Comparison of ENCODE assay signal across 20 cellular contexts in the genomic region with DNA sequence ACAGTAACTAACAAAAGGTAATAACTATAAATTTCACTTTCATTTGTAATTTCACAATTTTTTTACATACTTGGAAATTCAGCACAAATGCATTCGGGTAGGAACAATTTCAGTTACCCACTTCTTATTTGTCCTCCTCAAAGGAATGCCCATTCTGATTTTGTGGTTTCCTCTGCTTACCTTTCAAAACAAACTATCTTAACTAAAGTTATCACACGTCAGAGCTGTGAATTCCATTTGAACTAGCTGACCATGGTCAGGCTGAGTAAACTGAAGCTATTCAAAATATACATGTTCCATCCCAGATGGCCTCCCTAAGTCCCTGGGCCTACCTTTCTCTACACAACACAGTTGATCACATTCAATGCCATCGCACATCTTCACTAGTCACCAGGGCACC. TPM values are rescaled to one million over a fixed set of nuclear protein-coding genes. Genes with fewer than 3 reads are reported as not detected.
DNase-seq lines count a peak whose midpoint lies in the region; ATAC-seq, FAIRE-seq and TF ChIP-seq lines count a peak whose summit lies in the region.
"Had no signal": no experiment of that assay in that cellular context is flagged by ENCODE, and none has a peak within 500 bp of the region (broad histone marks: within the 10 kb centered on the region; RNA-seq: fewer than 3 reads in every experiment).

No MANE protein-coding gene starts in this region.

- H3K4me3 ChIP-seq in A549 (no peak overlapping the region), astrocyte (ENCODE audit: insufficient read depth, low read depth, low read length) (no peak overlapping the region), mesenchymal stem cell (ENCODE audit: insufficient read depth in 1 of 2, low read depth in 1 of 2, low read length in 2 of 2) (no peak overlapping the region)
- H3K4me3 ChIP-seq: GM12878, GM23338 had no signal

- POLR2A ChIA-PET in A549 (lab: Yijun Ruan, JAX) (no interaction called here), T-cell (lab: Charles Lee) (interaction anchor here in 1 of 2 donors (0.6 kb wide), 1 partner anchor 123 kb away, joined by 5 read pairs; no protein-coding TSS in a partner anchor)

- peaks cover 4% of the 10 kb centered on the region for H3K79me2 ChIP-seq in astrocyte (ENCODE audit: insufficient read depth, low read length)

- H3K18ac ChIP-seq in mesenchymal stem cell (ENCODE audit: low read depth in 1 of 2, low read length in 2 of 2): no peak overlapping the region

- H3K9me3 Mint-ChIP-seq in astrocyte (ENCODE audit: unreplicated experiment) (no peaks in the 10 kb centered on the region), T-cell (no peaks in the 10 kb centered on the region)
- H3K9me3 Mint-ChIP-seq: GM23338 had no signal

- H3K4me3 Mint-ChIP-seq in astrocyte (ENCODE audit: unreplicated experiment) (no peak overlapping the region), T-cell (no peak overlapping the region)
- H3K4me3 Mint-ChIP-seq: CD14-positive monocyte, GM23338 had no signal

- H2BK120ac ChIP-seq in mesenchymal stem cell (ENCODE audit: low read depth, low read length): no peak overlapping the region

- H3K27me3 Mint-ChIP-seq in astrocyte (ENCODE audit: low read depth, unreplicated experiment): no peaks in the 10 kb centered on the region
- peaks cover 0 to 13% of the 10 kb centered on the region in 2 donors for H3K27me3 Mint-ChIP-seq in T-cell

- peaks cover 2% of the 10 kb centered on the region for H3K4me1 Mint-ChIP-seq in astrocyte (ENCODE audit: low read depth, unreplicated experiment)
- H3K4me1 Mint-ChIP-seq in T-cell: peaks cover 11 to 19% (median 13%) of the 10 kb centered on the region in 3 donors

- no peak for TF ChIP-seq RAD21 in A549 (conservative IDR thresholded peaks at IDR 0.05 in 1 of 2, IDR thresholded peaks at IDR 0.05 in 1 of 2)

- no peaks in the 10 kb centered on the region for H4K20me1 ChIP-seq in astrocyte (ENCODE audit: insufficient read depth, low read length)

- DNase-seq in A549 (ENCODE audit: low read depth in 1 of 2, low spot score in 1 of 2) (no peak), GM12891 (ENCODE audit: insufficient read length, low spot score) (no peak), astrocyte (ENCODE audit: low read depth) (peak; percentile 51), mesenchymal stem cell (no peak), GM03348 (ENCODE audit: low spot score) (no peak), T-cell (no peak), NCI-H524 (lab: John Stamatoyannopoulos, UW) (no peak)
- DNase-seq: 8988T, ACHN, DMS53, H7, IMR-90, Kasumi-1, KBM-7 had no signal

- no peak for ATAC-seq in A549
- no peak for ATAC-seq in T-cell (replicated peaks in 1 of 4)
- ATAC-seq: GM12878, GM23338 had no signal

- H3K4me2 ChIP-seq in A549 (no peak overlapping the region), astrocyte (ENCODE audit: low read length) (no peak overlapping the region), mesenchymal stem cell (ENCODE audit: low read length, poor library complexity, severe bottlenecking) (peak overlapping the region; percentile 16)
- H3K4me2 ChIP-seq: GM23338 had no signal

- H2AFZ ChIP-seq in astrocyte (ENCODE audit: low read depth, low read length) (no peak overlapping the region), mesenchymal stem cell (ENCODE audit: low read depth, low read length) (no peak overlapping the region)
- H2AFZ ChIP-seq: GM23338 had no signal

- CTCF ChIA-PET in A549 (lab: Yijun Ruan, JAX): no interaction called here
- CTCF ChIA-PET in T-cell (lab: Charles Lee): interaction anchor here in 1 of 2 donors (1.7 kb wide), 1 partner anchor 11 kb away, joined by 4 read pairs; no protein-coding TSS in a partner anchor

- TF ChIP-seq CTCF in A549 (IDR thresholded peaks at IDR 0.05): no peak
- no peak for TF ChIP-seq CTCF in astrocyte (IDR thresholded peaks at IDR 0.05; ENCODE audit: insufficient read depth, low read depth, low read length)

- no peak overlapping the region for H4K91ac ChIP-seq in mesenchymal stem cell (ENCODE audit: low read length)

- H3K27me3 ChIP-seq in astrocyte (ENCODE audit: insufficient read depth, low read length) (no peaks in the 10 kb centered on the region), mesenchymal stem cell (ENCODE audit: control insufficient read depth in 1 of 2, insufficient read depth in 1 of 2, low read length in 2 of 2) (peaks cover 0 to 15% of the 10 kb centered on the region in 2 experiments)

- H3K27ac ChIP-seq in A549 (no peak overlapping the region), astrocyte (ENCODE audit: low read depth, low read length) (no peak overlapping the region), mesenchymal stem cell (ENCODE audit: low read length, poor library complexity, severe bottlenecking) (peak overlapping the region; percentile 49)

- H3K36me3 ChIP-seq in astrocyte (ENCODE audit: insufficient read depth, low read length) (no peaks in the 10 kb centered on the region), mesenchymal stem cell (ENCODE audit: control insufficient read depth in 1 of 2, insufficient read depth in 2 of 2, low read depth in 1 of 2, low read length in 2 of 2) (no peaks in the 10 kb centered on the region)

- no peak for TF ChIP-seq EP300 in A549 (IDR thresholded peaks at IDR 0.05)

- H3K27ac Mint-ChIP-seq in astrocyte (ENCODE audit: unreplicated experiment): no peak overlapping the region
- no peak overlapping the region for H3K27ac Mint-ChIP-seq in T-cell
- H3K27ac Mint-ChIP-seq: GM23338 had no signal

- H2BK12ac ChIP-seq in mesenchymal stem cell (ENCODE audit: low read length in 2 of 2): no peak overlapping the region

- no peak overlapping the region for H4K8ac ChIP-seq in mesenchymal stem cell (ENCODE audit: low read length)

- H3K9me3 ChIP-seq in A549: no peaks in the 10 kb centered on the region
- H3K9me3 ChIP-seq in astrocyte (ENCODE audit: insufficient read depth, low read depth, low read length): no peaks in the 10 kb centered on the region
- no peaks in the 10 kb centered on the region for H3K9me3 ChIP-seq in mesenchymal stem cell (ENCODE audit: control insufficient read depth, low read length)

- H3K36me3 Mint-ChIP-seq in astrocyte (ENCODE audit: low read depth, unreplicated experiment): peaks cover 2% of the 10 kb centered on the region
- no peaks in the 10 kb centered on the region for H3K36me3 Mint-ChIP-seq in T-cell

- TF ChIP-seq POLR2A in A549 (IDR thresholded peaks at IDR 0.05; ENCODE audit: low read length) (no peak), GM12891 (IDR thresholded peaks at IDR 0.05; ENCODE audit: low read depth, low read length) (no peak)

- H3K79me1 ChIP-seq in mesenchymal stem cell (replicated peaks; ENCODE audit: low read length, poor library complexity, severe bottlenecking): no peaks in the 10 kb centered on the region

- H3K4me1 ChIP-seq in A549: no peaks in the 10 kb centered on the region
- peaks cover 4% of the 10 kb centered on the region for H3K4me1 ChIP-seq in astrocyte (ENCODE audit: insufficient read depth, low read length)
- no peaks in the 10 kb centered on the region for H3K4me1 ChIP-seq in mesenchymal stem cell (ENCODE audit: control insufficient read depth, insufficient read depth, low read depth, low read length)

- H3K9ac ChIP-seq in astrocyte (ENCODE audit: low read length): no peak overlapping the region
- no peak overlapping the region for H3K9ac ChIP-seq in mesenchymal stem cell (ENCODE audit: low read length)

- WGBS in A549 (ENCODE audit: missing lambda C conversion rate): 98% methylated on average over 3 of the region's 3 CpGs
- 76% methylated on average over 3 of the region's 3 CpGs for WGBS in mesenchymal stem cell

- H2AK5ac ChIP-seq in mesenchymal stem cell (ENCODE audit: low read length, severe bottlenecking): peak overlapping the region; percentile 45

- H2BK15ac ChIP-seq in mesenchymal stem cell (ENCODE audit: low read depth, poor library complexity, severe bottlenecking): no peak overlapping the region

- H3K4ac ChIP-seq in mesenchymal stem cell (ENCODE audit: low read depth in 1 of 2, low read length in 2 of 2): no peak overlapping the region

- H2BK5ac ChIP-seq in mesenchymal stem cell (ENCODE audit: low read depth, low read length, poor library complexity, severe bottlenecking): no peak overlapping the region

- H3K23ac ChIP-seq in mesenchymal stem cell (ENCODE audit: low read length in 2 of 2): no peak overlapping the region

- peak; percentile 72 for FAIRE-seq in A549 (lab: Jason Lieb, UNC)
- FAIRE-seq in GM12891 (lab: Jason Lieb, UNC): peak; percentile 87
- FAIRE-seq in astrocyte (lab: Jason Lieb, UNC): no peak
- FAIRE-seq: GM12878 had no signal

- no peak overlapping the region for H3K14ac ChIP-seq in mesenchymal stem cell (ENCODE audit: low read length in 2 of 2)

TF ChIP-seq in GM12891, 5 proteins besides CTCF, POLR2A, EP300 and RAD21 (continues in another document):
- TF ChIP-seq POU2F2 (IDR thresholded peaks at IDR 0.05; ENCODE audit: low read depth, low read length): no peak

RNA-seq across cellular contexts. Expression of a gene that starts 4.5 kb away (rescaled TPM):
- 16.8 and 18.5 TPM in 2 replicates for polyA plus RNA-seq in A549 (2011; rRNA removed)
- 3.5 and 3.8 TPM in 2 replicates for polyA plus RNA-seq in A549 (2012; cell fraction: cytosol; rRNA removed)
- 4.4 and 7.5 TPM in 2 replicates for polyA plus RNA-seq in A549 (2012; cell fraction: nucleus; rRNA removed)
- 10.8 to 11.5 TPM (median 11.1 TPM) in 3 replicates for polyA plus RNA-seq in A549 (2017; fragmentation: RNase III; extraction: RNeasy Plus Mini Kit Qiagen cat#74134 plus additional on column Dnase treatment)
- 13.9 TPM in 2 replicates for polyA minus RNA-seq in A549 (2011; rRNA and poly(A)+ RNA removed)
- polyA plus RNA-seq in GM12891 (2012; ENCODE audit: low read depth, missing spikeins): 12.2 TPM
- total RNA-seq in astrocyte: 10.8 and 11.4 TPM in 2 replicates
- 7.2 TPM for polyA plus RNA-seq in mesenchymal stem cell (2013, experiment 1 of 2)
- polyA plus RNA-seq in mesenchymal stem cell (2013, experiment 2 of 2): 7.0 TPM
- total RNA-seq in T-cell: 1 to 10 TPM; 5.2 to 6.7 (median 5.7) TPM

RNA-seq across cellular contexts. Expression of a gene that starts 11.4 kb away (rescaled TPM):
- polyA plus RNA-seq in A549 (2011; rRNA removed) (15.7 and 18.9 TPM in 2 replicates), A549 (2017; fragmentation: RNase III; extraction: RNeasy Plus Mini Kit Qiagen cat#74134 plus additional on column Dnase treatment) (20.6 to 21.1 TPM (median 20.9 TPM) in 3 replicates)
- polyA plus RNA-seq in A549 (2012; cell fraction: cytosol; rRNA removed): 7.6 and 7.7 TPM in 2 replicates
- polyA plus RNA-seq in A549 (2012; cell fraction: nucleus; rRNA removed): 2.5 and 4.1 TPM in 2 replicates
- polyA minus RNA-seq in A549 (2011; rRNA and poly(A)+ RNA removed): 8.1 and 9.6 TPM in 2 replicates
- polyA plus RNA-seq in GM12891 (2012; ENCODE audit: low read depth, missing spikeins): 7.2 TPM
- total RNA-seq in astrocyte (35.5 and 39.2 TPM in 2 replicates), T-cell (10 to 100 TPM; 12.5 to 53.2 (median 19.3) TPM)
- 20.9 TPM for polyA plus RNA-seq in mesenchymal stem cell (2013, experiment 1 of 2)
- polyA plus RNA-seq in mesenchymal stem cell (2013, experiment 2 of 2): 21.5 TPM

RNA-seq across cellular contexts. Expression of a gene that starts 58.1 kb away (rescaled TPM):
- polyA plus RNA-seq in A549 (2011; rRNA removed): not detected in 2 replicates
- polyA plus RNA-seq in A549 (2012; cell fraction: cytosol; rRNA removed): not detected in 2 replicates
- polyA plus RNA-seq in A549 (2012; cell fraction: nucleus; rRNA removed): not detected in 2 replicates
- not detected in 3 replicates for polyA plus RNA-seq in A549 (2017; fragmentation: RNase III; extraction: RNeasy Plus Mini Kit Qiagen cat#74134 plus additional on column Dnase treatment)
- not detected in 2 replicates for polyA minus RNA-seq in A549 (2011; rRNA and poly(A)+ RNA removed)
- polyA plus RNA-seq in GM12891 (2012; ENCODE audit: low read depth, missing spikeins): not detected
- total RNA-seq in astrocyte: not detected in 2 replicates
- not detected for polyA plus RNA-seq in mesenchymal stem cell (2013, experiment 1 of 2)
- polyA plus RNA-seq in mesenchymal stem cell (2013, experiment 2 of 2): not detected
- not detected for total RNA-seq in T-cell
- total RNA-seq: Daoy, GM12878, GM23338, H7, HT-29, IMR-90 had no signal
- polyA plus RNA-seq: BJ, CD14-positive monocyte, GM12878, GM23338, IMR-90 had no signal
